In the genomic region with DNA sequence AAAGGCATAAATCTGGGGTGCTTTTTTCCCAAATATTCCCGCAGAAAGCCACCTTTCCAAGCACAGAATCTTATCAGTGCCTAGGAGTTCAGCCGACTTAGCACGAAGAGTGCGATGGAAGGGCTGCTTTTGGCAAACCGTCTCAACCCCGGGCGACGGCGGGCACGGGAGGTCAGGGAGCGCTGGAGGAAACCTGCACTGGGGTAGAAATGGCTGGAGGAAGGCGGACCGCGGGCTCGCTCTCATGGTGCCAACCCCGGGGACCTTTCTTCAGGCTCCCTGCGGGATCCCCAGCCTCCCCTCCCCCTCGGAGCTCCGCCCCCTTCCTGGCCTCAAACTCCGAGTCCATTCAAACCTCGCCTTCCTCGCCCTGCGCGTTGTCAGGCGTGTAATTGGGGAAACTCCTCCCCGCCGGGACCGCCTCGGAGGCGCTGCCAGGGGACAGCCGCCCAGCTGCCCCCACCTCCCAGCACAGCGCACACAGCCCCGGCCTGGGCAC, we compare ENCODE assay signal across 1 cellular context.
TF ChIP-seq lines count a peak whose summit lies in the region.

Gene GABRG3, plus strand, starts transcription at position 470 of the 499 bp plus-strand sequence.

TF ChIP-seq in A549, 52 proteins besides CTCF, POLR2A, EP300 and RAD21 (continued from another document):
- TF ChIP-seq HOXB13 (CRISPR knock-in tag; IDR thresholded peaks at IDR 0.05; ENCODE audit: low read depth) (no peak), HOXB5 (CRISPR knock-in tag; IDR thresholded peaks at IDR 0.05) (no peak), FOXS1 (CRISPR knock-in tag; IDR thresholded peaks at IDR 0.05) (no peak), KDM5A (IDR thresholded peaks at IDR 0.05) (no peak)
